In genomic region chr19:41927810-41928192, GRCh38 we compare ENCODE assay signal across 8 cellular contexts. TPM values are rescaled to one million over a fixed set of nuclear protein-coding genes. Genes with fewer than 3 reads are reported as not detected.
A peak's percentile ranks its signal among the peaks of the same experiment; 100 is the strongest.
DNase-seq lines count a peak whose midpoint lies in the region; ATAC-seq, FAIRE-seq and TF ChIP-seq lines count a peak whose summit lies in the region.

No MANE protein-coding gene starts in this region.

- H4K8ac ChIP-seq in H1 (ENCODE audit: extremely low read depth, insufficient read depth, low read length): no peak overlapping the region; the same call in 1 of the 2 replicates

- no peak overlapping the region for H3K14ac ChIP-seq in H1 (ENCODE audit: insufficient read length)

- intact Hi-C loops in PC-3 (cut with micrococcal nuclease): no loop called here

- no peaks in the 10 kb centered on the region for H4K20me1 ChIP-seq in DOHH2 (ENCODE audit: control insufficient read depth, insufficient read depth, low read depth, low read length)
- H4K20me1 ChIP-seq in PC-3 (ENCODE audit: low read length): no peaks in the 10 kb centered on the region
- H4K20me1 ChIP-seq in H1 (replicated peaks in 1 of 2; ENCODE audit: control insufficient read depth in 1 of 2, insufficient read depth in 2 of 2, low read length in 2 of 2): peaks cover 8 to 29% of the 10 kb centered on the region in 2 experiments
- no peaks in the 10 kb centered on the region for H4K20me1 ChIP-seq in osteoblast (ENCODE audit: insufficient read depth, low read length)

- no peak for TF ChIP-seq EP300 in H1 (IDR thresholded peaks at IDR 0.05; ENCODE audit: borderline replicate concordance in 1 of 2, low read depth in 2 of 2, low read length in 2 of 2)

- no peak overlapping the region for H4K5ac ChIP-seq in H1 (ENCODE audit: insufficient read length, low read depth, low read length)

- BruUV-seq in PC-3 (replicated peaks; lab: Mats Ljungman, UMichigan): no TSS peak

- CTCF ChIA-PET in PC-3 (lab: Charles Lee) (no interaction called here), H1 (lab: Charles Lee; ENCODE audit: partially characterized antibody) (interaction anchor here (1.0 to 1.5 kb wide), 7 partner anchors 9 to 54 kb away, joined by 3 to 6 read pairs (median 5); no protein-coding TSS in a partner anchor)

- H3F3A ChIP-seq in DOHH2 (ENCODE audit: control insufficient read depth, insufficient read depth): peaks cover 20% of the 10 kb centered on the region
- no peaks in the 10 kb centered on the region for H3F3A ChIP-seq in PC-3 (ENCODE audit: low read length, unreplicated experiment)

- H3K27me3 ChIP-seq in DOHH2 (ENCODE audit: control insufficient read depth, low read length): no peaks in the 10 kb centered on the region
- 0 out of 2 replicates have a peak, but pooled peaks cover 9% of the 10 kb centered on the region for H3K27me3 ChIP-seq in PC-3 (ENCODE audit: low read length)
- H3K27me3 ChIP-seq in H1 (replicated peaks in 1 of 4; ENCODE audit: control insufficient read depth in 3 of 4, extremely low read depth in 1 of 4, insufficient read depth in 3 of 4, low read length in 3 of 4): peaks cover 88 to 98% (median 95%) of the 10 kb centered on the region in 4 experiments
- peaks cover 50% of the 10 kb centered on the region for H3K27me3 ChIP-seq in osteoblast (ENCODE audit: insufficient read depth, low read length)

- FAIRE-seq in H1 (lab: Jason Lieb, UNC): no peak

- WGBS in H1 (ENCODE audit: extremely low coverage in 1 of 2, insufficient coverage in 1 of 2, insufficient read length in 1 of 2, insufficient replicate concordance in 2 of 2, low coverage in 1 of 2, low lambda C conversion rate in 2 of 2, missing lambda C conversion rate in 1 of 2), 2 experiments: no CpG with 5 or more reads among the region's 36 CpGs

- H3K4me2 ChIP-seq in DOHH2 (ENCODE audit: low read length) (peak overlapping the region; percentile 89), PC-3 (ENCODE audit: low read length) (peak overlapping the region; percentile 93), H1 (ENCODE audit: insufficient read depth in 1 of 2, low read depth in 2 of 2, low read length in 2 of 2) (peak overlapping the region; percentile 66 to 79), osteoblast (ENCODE audit: insufficient read depth, low read length) (peak overlapping the region; percentile 73)

- H3K23me2 ChIP-seq in H1 (ENCODE audit: low read depth, low read length): peaks cover 12% of the 10 kb centered on the region

- no peak for TF ChIP-seq RAD21 in H1 (IDR thresholded peaks at IDR 0.05 in 1 of 2, conservative IDR thresholded peaks at IDR 0.05 in 1 of 2; ENCODE audit: low read depth in 2 of 2, low read length in 2 of 2)

- H3K79me2 ChIP-seq in DOHH2 (ENCODE audit: control insufficient read depth, low read length) (peaks cover 38% of the 10 kb centered on the region), PC-3 (ENCODE audit: low read length) (no peaks in the 10 kb centered on the region), H1 (ENCODE audit: control insufficient read depth in 1 of 2, insufficient read depth in 2 of 2, low read length in 2 of 2) (no peaks in the 10 kb centered on the region), osteoblast (ENCODE audit: insufficient read depth, low read length) (no peaks in the 10 kb centered on the region)

- POLR2A ChIA-PET in PC-3 (lab: Charles Lee; ENCODE audit: unreplicated experiment) (no interaction called here), H1 (lab: Charles Lee; ENCODE audit: partially characterized antibody) (interaction anchor here (0.8 to 9.6 kb wide), 8 partner anchors 10 to 67 kb away, joined by 3 to 71 read pairs (median 4); partner anchors contain the start of gene RPS19)

- TF ChIP-seq CTCF in DOHH2 (IDR thresholded peaks at IDR 0.05; ENCODE audit: low read depth, low read length, poor library complexity, severe bottlenecking): no peak
- no peak for TF ChIP-seq CTCF in PC-3 (conservative IDR thresholded peaks at IDR 0.05; ENCODE audit: low read depth, low read length)
- TF ChIP-seq CTCF in H1 (IDR thresholded peaks at IDR 0.05; ENCODE audit: control extremely low read depth in 1 of 3, insufficient read depth in 1 of 3, low read depth in 1 of 3, low read length in 3 of 3): no peak
- TF ChIP-seq CTCF in osteoblast (IDR thresholded peaks at IDR 0.05; ENCODE audit: extremely low read depth, low read depth, low read length): no peak
- no peak for TF ChIP-seq CTCF in GM20000 (IDR thresholded peaks at IDR 0.05; ENCODE audit: extremely low read depth, missing control alignments)

- no peak overlapping the region for H2BK12ac ChIP-seq in H1 (ENCODE audit: low read depth, low read length)

- H3K18ac ChIP-seq in H1 (ENCODE audit: extremely low read depth, low read length): no peak overlapping the region

- no peak overlapping the region for H2AK5ac ChIP-seq in H1 (ENCODE audit: low read depth, low read length)

- H2BK5ac ChIP-seq in H1 (ENCODE audit: low read depth, low read length): no peak overlapping the region

- no peak overlapping the region for H3K56ac ChIP-seq in H1 (replicated peaks; ENCODE audit: insufficient read length, low read depth, low read length)

- no peak overlapping the region for H2BK20ac ChIP-seq in H1 (ENCODE audit: low read length)

- no peak for TF ChIP-seq POLR2A in H1 (IDR thresholded peaks at IDR 0.05; ENCODE audit: control extremely low read depth in 1 of 2, low read depth in 2 of 2, low read length in 2 of 2)

- no peak overlapping the region for H3K23ac ChIP-seq in H1 (ENCODE audit: insufficient read length)

- ATAC-seq in PC-3 (no peak), GM19328 (IDR thresholded peaks at IDR 0.05; ENCODE audit: unreplicated experiment) (no peak), HG03469 (IDR thresholded peaks at IDR 0.05; ENCODE audit: unreplicated experiment) (no peak)

- H3K9ac ChIP-seq in PC-3 (ENCODE audit: low read length) (no peak overlapping the region), H1 (replicated peaks in 1 of 4; ENCODE audit: extremely low read depth in 1 of 4, low read depth in 3 of 4, low read length in 3 of 4) (no peak overlapping the region)

- H3K4me1 ChIP-seq in DOHH2 (ENCODE audit: control insufficient read depth, low read length) (peaks cover 65% of the 10 kb centered on the region), PC-3 (ENCODE audit: insufficient read depth, low read length) (peaks cover 6% of the 10 kb centered on the region; the same call in 1 of the 2 replicates), H1 (replicated peaks in 1 of 4; ENCODE audit: control insufficient read depth in 3 of 4, insufficient read depth in 4 of 4, low read length in 3 of 4) (peaks cover 6 to 20% (median 13%) of the 10 kb centered on the region in 4 experiments), osteoblast (ENCODE audit: insufficient read depth, low read length) (peaks cover 7% of the 10 kb centered on the region)

- H2AFZ ChIP-seq in PC-3 (ENCODE audit: low read length) (peak overlapping the region; percentile 69), H1 (ENCODE audit: low read length) (no peak overlapping the region), osteoblast (ENCODE audit: low read length) (peak overlapping the region; percentile 59)

- peaks cover 47% of the 10 kb centered on the region for H3K36me3 ChIP-seq in DOHH2 (ENCODE audit: control insufficient read depth, low read length)
- no peaks in the 10 kb centered on the region for H3K36me3 ChIP-seq in PC-3 (ENCODE audit: low read depth, low read length)
- H3K36me3 ChIP-seq in H1 (ENCODE audit: control insufficient read depth in 2 of 4, insufficient read depth in 4 of 4, low read length in 3 of 4): no peaks in the 10 kb centered on the region
- H3K36me3 ChIP-seq in osteoblast (ENCODE audit: insufficient read depth, low read length): no peaks in the 10 kb centered on the region

- DNase-seq in PC-3: no peak
- DNase-seq in H1 (ENCODE audit: low read depth in 1 of 2, low spot score in 2 of 2): no peak
- DNase-seq in osteoblast (ENCODE audit: insufficient read length, low spot score, missing footprints): no peak
- no peak for DNase-seq in islet precursor cell
- no peak for DNase-seq in GM20000 (ENCODE audit: low spot score)

- no peak overlapping the region for H3K4ac ChIP-seq in H1 (replicated peaks; ENCODE audit: insufficient read length, low read depth, low read length)

- no peak overlapping the region for H2BK15ac ChIP-seq in H1 (ENCODE audit: low read length)

- H3K9me3 ChIP-seq in DOHH2 (ENCODE audit: control insufficient read depth, insufficient read depth, low read length) (no peaks in the 10 kb centered on the region), PC-3 (ENCODE audit: low read length) (no peaks in the 10 kb centered on the region), H1 (ENCODE audit: insufficient read depth in 2 of 2, low read depth in 1 of 2, low read length in 1 of 2) (no peaks in the 10 kb centered on the region), osteoblast (ENCODE audit: low read depth, low read length) (no peaks in the 10 kb centered on the region)

- H3K9me2 ChIP-seq in DOHH2 (replicated peaks; ENCODE audit: control insufficient read depth, low read length): no peaks in the 10 kb centered on the region
- H3K9me2 ChIP-seq in PC-3 (replicated peaks; ENCODE audit: low read length): no peaks in the 10 kb centered on the region

- no peak overlapping the region for H2BK120ac ChIP-seq in H1 (replicated peaks; ENCODE audit: low read depth, low read length)

- H3K27ac ChIP-seq in DOHH2 (ENCODE audit: low read depth, low read length) (peak overlapping the region; percentile 76), PC-3 (ENCODE audit: low read length) (no peak overlapping the region), H1 (ENCODE audit: low read depth, low read length) (no peak overlapping the region), osteoblast (ENCODE audit: low read depth, low read length) (no peak overlapping the region)

- H3K4me3 ChIP-seq in DOHH2 (ENCODE audit: low read length) (peak overlapping the region; percentile 91), PC-3 (ENCODE audit: low read length) (peak overlapping the region; percentile 71), H1 (ENCODE audit: extremely low read depth in 1 of 4, insufficient read depth in 2 of 4, low read depth in 3 of 4, low read length in 4 of 4) (peak overlapping the region; percentile 33 to 60 (median 42); a peak in 6 of 8 replicates), osteoblast (ENCODE audit: insufficient read depth, low read length) (peak overlapping the region; percentile 64)

- H3K79me1 ChIP-seq in H1 (ENCODE audit: low read depth, low read length): no peaks in the 10 kb centered on the region

- no peak overlapping the region for H4K91ac ChIP-seq in H1 (replicated peaks; ENCODE audit: insufficient read length, low read length)

RNA-seq across cellular contexts. Expression of gene ERFL, which starts 0.4 kb away (rescaled TPM):
- total RNA-seq in PC-3 (2014; rRNA removed) (0.11 and 0.58 TPM in 2 replicates), osteoblast (under 0.01 TPM in 2 replicates)
- not detected in 2 replicates for total RNA-seq in H1 (2021; fragmentation: NEBNext Ultra II Directional; extraction: Animal tissue kit (Norgen Biotek cat#: 25700))
- polyA plus RNA-seq in H1 (2011; rRNA removed): 0.08 and 0.12 TPM in 2 replicates
- polyA plus RNA-seq in H1 (2011; cell fraction: cytosol; rRNA removed): 0.03 TPM
- 0.33 TPM for polyA plus RNA-seq in H1 (2011; cell fraction: nucleus; rRNA removed)
- 0.08 to 0.16 TPM (median 0.10 TPM) in 3 of 4 replicates, not detected in the other for polyA plus RNA-seq in H1 (2012, experiment 1 of 2)
- polyA plus RNA-seq in H1 (2012, experiment 2 of 2): not detected
- polyA plus RNA-seq in H1 (2013, experiment 1 of 2): 0.02 TPM
- 0.06 TPM for polyA plus RNA-seq in H1 (2013, experiment 2 of 2)
- polyA minus RNA-seq in H1 (2011; rRNA and poly(A)+ RNA removed): not detected in 2 replicates
- not detected for polyA minus RNA-seq in H1 (2011; cell fraction: cytosol; rRNA and poly(A)+ RNA removed)
- polyA minus RNA-seq in H1 (2011; cell fraction: nucleus; rRNA and poly(A)+ RNA removed): not detected

RNA-seq across cellular contexts. Expression of gene RABAC1, which starts 31.3 kb away (rescaled TPM):
- 148 and 158 TPM in 2 replicates for total RNA-seq in PC-3 (2014; rRNA removed)
- 123 and 124 TPM in 2 replicates for total RNA-seq in H1 (2021; fragmentation: NEBNext Ultra II Directional; extraction: Animal tissue kit (Norgen Biotek cat#: 25700))
- 439 and 585 TPM in 2 replicates for polyA plus RNA-seq in H1 (2011; rRNA removed)
- polyA plus RNA-seq in H1 (2011; cell fraction: cytosol; rRNA removed): 282 TPM
- polyA plus RNA-seq in H1 (2011; cell fraction: nucleus; rRNA removed): 227 TPM
- polyA plus RNA-seq in H1 (2012, experiment 1 of 2): 99.4 to 181 TPM (median 175 TPM) in 4 replicates
- polyA plus RNA-seq in H1 (2012, experiment 2 of 2): 315 TPM
- polyA plus RNA-seq in H1 (2013, experiment 1 of 2): 173 TPM
- polyA plus RNA-seq in H1 (2013, experiment 2 of 2): 186 TPM
- 46.7 and 56.4 TPM in 2 replicates for polyA minus RNA-seq in H1 (2011; rRNA and poly(A)+ RNA removed)
- polyA minus RNA-seq in H1 (2011; cell fraction: cytosol; rRNA and poly(A)+ RNA removed): 53.9 TPM
- 41.0 TPM for polyA minus RNA-seq in H1 (2011; cell fraction: nucleus; rRNA and poly(A)+ RNA removed)
- total RNA-seq in osteoblast: 95.2 and 117 TPM in 2 replicates

RNA-seq across cellular contexts. Expression of gene ARHGEF1, which starts 44.8 kb away (rescaled TPM):
- total RNA-seq in PC-3 (2014; rRNA removed): 50.8 and 64.3 TPM in 2 replicates
- total RNA-seq in H1 (2021; fragmentation: NEBNext Ultra II Directional; extraction: Animal tissue kit (Norgen Biotek cat#: 25700)): 49.0 and 54.6 TPM in 2 replicates
- 23.0 and 41.1 TPM in 2 replicates for polyA plus RNA-seq in H1 (2011; rRNA removed)
- polyA plus RNA-seq in H1 (2011; cell fraction: cytosol; rRNA removed): 35.9 TPM
- 95.3 TPM for polyA plus RNA-seq in H1 (2011; cell fraction: nucleus; rRNA removed)
- 38.4 to 51.0 TPM (median 48.8 TPM) in 4 replicates for polyA plus RNA-seq in H1 (2012, experiment 1 of 2)
- 35.5 TPM for polyA plus RNA-seq in H1 (2012, experiment 2 of 2)
- 49.6 TPM for polyA plus RNA-seq in H1 (2013, experiment 1 of 2)
- polyA plus RNA-seq in H1 (2013, experiment 2 of 2): 44.9 TPM
- polyA minus RNA-seq in H1 (2011; rRNA and poly(A)+ RNA removed): 9.4 and 11.0 TPM in 2 replicates
- polyA minus RNA-seq in H1 (2011; cell fraction: cytosol; rRNA and poly(A)+ RNA removed): 25.5 TPM
- 34.6 TPM for polyA minus RNA-seq in H1 (2011; cell fraction: nucleus; rRNA and poly(A)+ RNA removed)
- 30.6 and 31.8 TPM in 2 replicates for total RNA-seq in osteoblast

RNA-seq across cellular contexts. Expression of gene CD79A, which starts 50.7 kb away (rescaled TPM):
- total RNA-seq in PC-3 (2014; rRNA removed) (0.11 TPM in 1 of 2 replicates, not detected in the other), osteoblast (0.36 TPM in 1 of 2 replicates, not detected in the other)
- 0.54 TPM in 1 of 2 replicates, not detected in the other for total RNA-seq in H1 (2021; fragmentation: NEBNext Ultra II Directional; extraction: Animal tissue kit (Norgen Biotek cat#: 25700))
- polyA plus RNA-seq in H1 (2011; rRNA removed): 0.77 and 0.83 TPM in 2 replicates
- polyA plus RNA-seq in H1 (2011; cell fraction: cytosol; rRNA removed): 0.49 TPM
- 0.91 TPM for polyA plus RNA-seq in H1 (2011; cell fraction: nucleus; rRNA removed)
- 0.28 to 1.0 TPM (median 0.52 TPM) in 3 of 4 replicates, not detected in the other for polyA plus RNA-seq in H1 (2012, experiment 1 of 2)
- 0.55 TPM for polyA plus RNA-seq in H1 (2012, experiment 2 of 2)
- 0.59 TPM for polyA plus RNA-seq in H1 (2013, experiment 1 of 2)
- polyA plus RNA-seq in H1 (2013, experiment 2 of 2): 0.68 TPM
- not detected in 2 replicates for polyA minus RNA-seq in H1 (2011; rRNA and poly(A)+ RNA removed)
- polyA minus RNA-seq in H1 (2011; cell fraction: cytosol; rRNA and poly(A)+ RNA removed): not detected
- polyA minus RNA-seq in H1 (2011; cell fraction: nucleus; rRNA and poly(A)+ RNA removed): not detected
